In genomic region chr14:51366866-51367599, GRCh38 we compare ENCODE assay signal across 7 cellular contexts.
A peak's percentile ranks its signal among the peaks of the same experiment; 100 is the strongest.
DNase-seq lines count a peak whose midpoint lies in the region; ATAC-seq and TF ChIP-seq lines count a peak whose summit lies in the region.
"Not testable (repeated sequence)": the region's sequence is repeated elsewhere in the genome, so short reads cannot be mapped to it uniquely, and the experiment has no call there.

No MANE protein-coding gene starts in this region.

- DNase-seq in DMS153 treated with DMSO at 0.1 percent for 48 hours (lab: John Stamatoyannopoulos, UW; ENCODE audit: unreplicated experiment) = peak; percentile 26
- not testable (repeated sequence) for DNase-seq in IMR-90; SK-N-SH; sciatic nerve (ENCODE audit: low spot score)
- peak; percentile 24 for DNase-seq in NCI-H510A (lab: John Stamatoyannopoulos, UW)
- DNase-seq in kidney tubule cell (ENCODE audit: low spot score) = peak; percentile 44

- not testable (repeated sequence) for H3K4me1 ChIP-seq in IMR-90 (ENCODE audit: control insufficient read depth, insufficient read depth, low read length); SK-N-SH (ENCODE audit: control insufficient read depth in 1 of 2, insufficient read depth in 2 of 2, low read depth in 1 of 2, low read length in 1 of 2)
- H3K4me1 ChIP-seq in esophagus (ENCODE audit: control insufficient read depth in 2 of 2, insufficient read depth in 2 of 2, low read length in 1 of 2) = peaks cover 2 to 11% of the 10 kb centered on the region in 2 donors

- H2BK15ac ChIP-seq in IMR-90 (ENCODE audit: low read depth, low read length) = peak overlapping the region; percentile 19; the same call in 1 of the 3 replicates

- dilution Hi-C loops in IMR-90 (cut with HindIII; ENCODE audit: low sequenced_read_pairs, unreplicated experiment) = not testable (repeated sequence)

- H2BK5ac ChIP-seq in IMR-90 (ENCODE audit: low read depth, low read length, poor library complexity, severe bottlenecking) = not testable (repeated sequence)

- H3K27ac ChIP-seq in IMR-90 (ENCODE audit: insufficient read depth, low read length) = not testable (repeated sequence)
- H3K27ac ChIP-seq in SK-N-SH (ENCODE audit: low read depth in 2 of 2, low read length in 1 of 2) (peak overlapping the region; percentile 32 to 58; a peak in 2 of 4 replicates), esophagus (ENCODE audit: low read depth in 2 of 2, low read length in 1 of 2) (peak overlapping the region; percentile 73 to 76)

- H2AFZ ChIP-seq in IMR-90 (replicated peaks; ENCODE audit: low read length, poor library complexity); SK-N-SH (ENCODE audit: low read depth): not testable (repeated sequence)

- H3K23ac ChIP-seq in IMR-90 (ENCODE audit: low read depth, low read length) = not testable (repeated sequence)

- not testable (repeated sequence) for TF ChIP-seq CTCF in IMR-90 (conservative IDR thresholded peaks at IDR 0.05; ENCODE audit: low read depth, low read length); SK-N-SH (IDR thresholded peaks at IDR 0.05)

- not testable (repeated sequence) for TF ChIP-seq EP300 in SK-N-SH (IDR thresholded peaks at IDR 0.05; ENCODE audit: borderline replicate concordance in 1 of 2, low read depth in 1 of 2, low read length in 1 of 2)

- not testable (repeated sequence) for H3K79me1 ChIP-seq in IMR-90 (ENCODE audit: low read depth in 1 of 2, low read length in 2 of 2)

- TF ChIP-seq POLR2A in IMR-90 (IDR thresholded peaks at IDR 0.05; ENCODE audit: low read depth, low read length) = not testable (repeated sequence)

- not testable (repeated sequence) for H2BK120ac ChIP-seq in IMR-90 (ENCODE audit: low read depth, low read length)

- peak overlapping the region; percentile 62 for H3K18ac ChIP-seq in IMR-90 (ENCODE audit: low read depth, low read length)

- in situ Hi-C loops in IMR-90 (cut with MboI; ENCODE audit: low sequenced_read_pairs) = not testable (repeated sequence)

- H3K27me3 ChIP-seq in IMR-90 (ENCODE audit: control insufficient read depth, insufficient read depth, low read length); SK-N-SH (ENCODE audit: insufficient read depth); esophagus (ENCODE audit: control insufficient read depth in 1 of 2, insufficient read depth in 2 of 2, low read length in 2 of 2): not testable (repeated sequence)

- H2AK5ac ChIP-seq in IMR-90 (ENCODE audit: low read depth, low read length) = peak overlapping the region; percentile 38; the same call in 1 of the 2 replicates

- not testable (repeated sequence) for H2BK20ac ChIP-seq in IMR-90 (ENCODE audit: low read depth, low read length)

- H2AK9ac ChIP-seq in IMR-90 (replicated peaks; ENCODE audit: low read depth, low read length, poor library complexity) = not testable (repeated sequence)

- not testable (repeated sequence) for H4K20me1 ChIP-seq in IMR-90 (ENCODE audit: insufficient read depth, low read length); SK-N-SH (ENCODE audit: insufficient read depth)

- H4K91ac ChIP-seq in IMR-90 (ENCODE audit: insufficient read depth, low read depth, low read length) = not testable (repeated sequence)

- peak overlapping the region; percentile 28; the same call in 1 of the 2 replicates for H3K4ac ChIP-seq in IMR-90 (ENCODE audit: low read depth, low read length)

- H3K79me2 ChIP-seq in SK-N-SH (ENCODE audit: insufficient read depth) = not testable (repeated sequence)

- H3K14ac ChIP-seq in IMR-90 (replicated peaks; ENCODE audit: low read depth, low read length) = peak overlapping the region; percentile 67

- not testable (repeated sequence) for H3K9ac ChIP-seq in IMR-90 (ENCODE audit: low read depth, low read length); SK-N-SH

- H4K8ac ChIP-seq in IMR-90 (ENCODE audit: low read depth in 2 of 2, low read length in 2 of 2) = not testable (repeated sequence)

- not testable (repeated sequence) for H3K56ac ChIP-seq in IMR-90 (ENCODE audit: extremely low read depth, insufficient read depth, low read length)

- H3K9me1 ChIP-seq in IMR-90 (ENCODE audit: insufficient read depth, low read length) = not testable (repeated sequence)

- ATAC-seq in IMR-90 (ENCODE audit: low read depth) = not testable (repeated sequence)
- ATAC-seq in sciatic nerve = peak; percentile 11

- H3K9me2 ChIP-seq in SK-N-SH = not testable (repeated sequence)

- H3F3A ChIP-seq in SK-N-SH (replicated peaks; ENCODE audit: insufficient read depth) = not testable (repeated sequence)

- not testable (repeated sequence) for BruUV-seq in IMR-90 (replicated peaks; lab: Mats Ljungman, UMichigan)

- POLR2A ChIA-PET in IMR-90 (lab: Charles Lee; ENCODE audit: unreplicated experiment); SK-N-SH (lab: Yijun Ruan, JAX): not testable (repeated sequence)

- peak overlapping the region; percentile 20 for H3K4me2 ChIP-seq in IMR-90 (ENCODE audit: low read depth, low read length)
- H3K4me2 ChIP-seq in SK-N-SH = peak overlapping the region; percentile 35; the same call in 1 of the 2 replicates

- not testable (repeated sequence) for H3K9me3 ChIP-seq in IMR-90 (ENCODE audit: control insufficient read depth, insufficient read depth, low read length); SK-N-SH; esophagus (ENCODE audit: control insufficient read depth in 2 of 2, insufficient read depth in 1 of 2, low read depth in 1 of 2, low read length in 1 of 2)

- intact Hi-C loops in IMR-90 (cut with micrococcal nuclease) = loop anchor here (5.0 kb wide), 3 partner anchors 40 to 285 kb away; partner anchors contain the start of gene FRMD6
- intact Hi-C loops in sciatic nerve (cut with DNase I) = not testable (repeated sequence)

- CTCF ChIA-PET in IMR-90 (lab: Yijun Ruan, JAX) = not testable (repeated sequence)
- CTCF ChIA-PET in SK-N-SH (lab: Yijun Ruan, JAX) = interaction anchor here (0.7 kb wide), 1 partner anchor 410 kb away, joined by 3 read pairs; no protein-coding TSS in a partner anchor

- not testable (repeated sequence) for TF ChIP-seq RAD21 in IMR-90 (IDR thresholded peaks at IDR 0.05; ENCODE audit: low read length); SK-N-SH (IDR thresholded peaks at IDR 0.05; ENCODE audit: low read length)

- H3K36me3 ChIP-seq in IMR-90 (ENCODE audit: control insufficient read depth, insufficient read depth, low read length); SK-N-SH (replicated peaks in 1 of 2; ENCODE audit: control insufficient read depth in 1 of 2, insufficient read depth in 2 of 2, low read length in 1 of 2); esophagus (ENCODE audit: control insufficient read depth in 2 of 2, insufficient read depth in 2 of 2, low read length in 1 of 2): not testable (repeated sequence)

- WGBS in IMR-90 (ENCODE audit: extremely low coverage in 2 of 2, insufficient read length in 1 of 2), 2 experiments = no CpG with 5 or more reads among the region's 7 CpGs
- WGBS in SK-N-SH (ENCODE audit: low lambda C conversion rate) = 73% methylated on average over 6 of the region's 7 CpGs
- WGBS in esophagus, 2 donors = 38 to 49% methylated on average over 6 to 7 of the region's 7 CpGs

- not testable (repeated sequence) for H3K4me3 ChIP-seq in IMR-90 (ENCODE audit: insufficient read depth, low read depth, low read length); SK-N-SH (ENCODE audit: low read depth in 2 of 2, low read length in 1 of 2); esophagus (ENCODE audit: low read depth in 1 of 2, low read length in 2 of 2)

- H4K5ac ChIP-seq in IMR-90 (ENCODE audit: low read depth, low read length) = peak overlapping the region; percentile 65
